ENCODE assay signal across 9 cellular contexts in genomic region chrX:107429090-107429489, GRCh38. TPM values are rescaled to one million over a fixed set of nuclear protein-coding genes. Genes with fewer than 3 reads are reported as not detected.
DNase-seq lines count a peak whose midpoint lies in the region; ATAC-seq and TF ChIP-seq lines count a peak whose summit lies in the region.
"Had no signal": no experiment of that assay in that cellular context is flagged by ENCODE, and none has a peak within 500 bp of the region (broad histone marks: within the 10 kb centered on the region; RNA-seq: fewer than 3 reads in every experiment).

No MANE protein-coding gene starts in this region.

- no peak overlapping the region for H3K4me2 ChIP-seq in OCI-LY3 (ENCODE audit: low read length)

- BruUV-seq in MCF 10A (replicated peaks; lab: Mats Ljungman, UMichigan), result no TSS peak

- H3K4me3 Mint-ChIP-seq in MCF 10A (ENCODE audit: unreplicated experiment) (no peak overlapping the region), endodermal cell (no peak overlapping the region)
- no peak overlapping the region for H3K4me3 Mint-ChIP-seq in stimulated activated naive CD8-positive, alpha-beta T cell treated with anti-CD3 and anti-CD28 coated beads, Interleukin-15, amount 100 ng/mL, for 72 hours
- no peak overlapping the region for H3K4me3 Mint-ChIP-seq in stimulated activated naive B cell treated with anti-CD40 and anti-IgM and Interleukin-4, amounts not matched to agents 10 μg/mL and 1 μg/mL and 100 μg/mL, for 72 hours
- H3K4me3 Mint-ChIP-seq: stimulated activated effector memory CD8-positive, alpha-beta T cell treated with anti-CD3 and anti-CD28 coated beads, Interleukin-12 subunit alpha, Interleukin-12 subunit beta, amount 100 ng/mL, for 72 hours had no signal

- CTCF ChIA-PET in MCF 10A (lab: Yijun Ruan, JAX), result interaction anchor here (0.5 to 1.6 kb wide), 5 partner anchors 10 to 422 kb away, joined by 3 to 5 read pairs (median 4); no protein-coding TSS in a partner anchor

- peak; percentile 37 for TF ChIP-seq CTCF in MCF 10A (IDR thresholded peaks at IDR 0.05; ENCODE audit: unreplicated experiment)
- TF ChIP-seq CTCF in breast epithelium (IDR thresholded peaks at IDR 0.05), result no peak
- TF ChIP-seq CTCF in OCI-LY3 (IDR thresholded peaks at IDR 0.05; ENCODE audit: low read depth, low read length), result peak; percentile 37
- TF ChIP-seq CTCF in endodermal cell (conservative IDR thresholded peaks at IDR 0.05), result peak; percentile 68

- H3K27ac Mint-ChIP-seq in MCF 10A (ENCODE audit: low read depth, unreplicated experiment), result no peak overlapping the region
- no peak overlapping the region for H3K27ac Mint-ChIP-seq in endodermal cell
- no peak overlapping the region for H3K27ac Mint-ChIP-seq in stimulated activated naive CD8-positive, alpha-beta T cell treated with anti-CD3 and anti-CD28 coated beads, Interleukin-15, amount 100 ng/mL, for 72 hours
- no peak overlapping the region for H3K27ac Mint-ChIP-seq in stimulated activated naive B cell treated with anti-CD40 and anti-IgM and Interleukin-4, amounts not matched to agents 10 μg/mL and 1 μg/mL and 100 μg/mL, for 72 hours
- H3K27ac Mint-ChIP-seq: stimulated activated effector memory CD8-positive, alpha-beta T cell treated with anti-CD3 and anti-CD28 coated beads, Interleukin-12 subunit alpha, Interleukin-12 subunit beta, amount 100 ng/mL, for 72 hours had no signal

- H2AFZ ChIP-seq in OCI-LY3 (ENCODE audit: low read depth, low read length), result no peak overlapping the region

- H3K27ac ChIP-seq in breast epithelium (no peak overlapping the region), OCI-LY3 (ENCODE audit: low read length) (no peak overlapping the region), endodermal cell (ENCODE audit: low read depth, low read length) (no peak overlapping the region)

- H3K4me3 ChIP-seq in breast epithelium (no peak overlapping the region), OCI-LY3 (ENCODE audit: low read length) (no peak overlapping the region), endodermal cell (ENCODE audit: low read length) (no peak overlapping the region)

- ATAC-seq in stimulated activated naive CD8-positive, alpha-beta T cell treated with anti-CD3 and anti-CD28 coated beads, Interleukin-15, amount 100 ng/mL, for 72 hours, result no peak
- ATAC-seq in HG03045 (IDR thresholded peaks at IDR 0.05; ENCODE audit: unreplicated experiment) (no peak), HG02763 (IDR thresholded peaks at IDR 0.05; ENCODE audit: unreplicated experiment) (no peak)
- no peak for ATAC-seq in stimulated activated naive B cell treated with anti-CD40 and anti-IgM and Interleukin-4, amounts not matched to agents 10 μg/mL and 1 μg/mL and 100 μg/mL, for 72 hours (replicated peaks)
- ATAC-seq: stimulated activated effector memory CD8-positive, alpha-beta T cell treated with anti-CD3 and anti-CD28 coated beads, Interleukin-12 subunit alpha, Interleukin-12 subunit beta, amount 100 ng/mL, for 72 hours had no signal

- H3K4me1 Mint-ChIP-seq in MCF 10A (ENCODE audit: insufficient read depth, unreplicated experiment) (no peaks in the 10 kb centered on the region), endodermal cell (no peaks in the 10 kb centered on the region)
- H3K4me1 Mint-ChIP-seq in stimulated activated naive CD8-positive, alpha-beta T cell treated with anti-CD3 and anti-CD28 coated beads, Interleukin-15, amount 100 ng/mL, for 72 hours, result no peaks in the 10 kb centered on the region
- H3K4me1 Mint-ChIP-seq in stimulated activated naive B cell treated with anti-CD40 and anti-IgM and Interleukin-4, amounts not matched to agents 10 μg/mL and 1 μg/mL and 100 μg/mL, for 72 hours, result no peaks in the 10 kb centered on the region
- H3K4me1 Mint-ChIP-seq: stimulated activated effector memory CD8-positive, alpha-beta T cell treated with anti-CD3 and anti-CD28 coated beads, Interleukin-12 subunit alpha, Interleukin-12 subunit beta, amount 100 ng/mL, for 72 hours had no signal

- H3K27me3 Mint-ChIP-seq in MCF 10A (ENCODE audit: insufficient read depth, unreplicated experiment) (peaks cover 62% of the 10 kb centered on the region), endodermal cell (ENCODE audit: insufficient read depth) (peaks cover 14% of the 10 kb centered on the region)
- H3K27me3 Mint-ChIP-seq in stimulated activated naive CD8-positive, alpha-beta T cell treated with anti-CD3 and anti-CD28 coated beads, Interleukin-15, amount 100 ng/mL, for 72 hours, result peaks cover 7% of the 10 kb centered on the region
- peaks cover 15 to 19% of the 10 kb centered on the region in 2 donors for H3K27me3 Mint-ChIP-seq in stimulated activated naive B cell treated with anti-CD40 and anti-IgM and Interleukin-4, amounts not matched to agents 10 μg/mL and 1 μg/mL and 100 μg/mL, for 72 hours

- H3K9me3 Mint-ChIP-seq in MCF 10A (ENCODE audit: unreplicated experiment) (peaks cover 7% of the 10 kb centered on the region), endodermal cell (peaks cover 60% of the 10 kb centered on the region)
- H3K9me3 Mint-ChIP-seq in stimulated activated naive CD8-positive, alpha-beta T cell treated with anti-CD3 and anti-CD28 coated beads, Interleukin-15, amount 100 ng/mL, for 72 hours, result peaks cover 0 to 5% of the 10 kb centered on the region in 2 donors
- peaks cover 4 to 7% of the 10 kb centered on the region in 2 donors for H3K9me3 Mint-ChIP-seq in stimulated activated naive B cell treated with anti-CD40 and anti-IgM and Interleukin-4, amounts not matched to agents 10 μg/mL and 1 μg/mL and 100 μg/mL, for 72 hours
- H3K9me3 Mint-ChIP-seq: stimulated activated effector memory CD8-positive, alpha-beta T cell treated with anti-CD3 and anti-CD28 coated beads, Interleukin-12 subunit alpha, Interleukin-12 subunit beta, amount 100 ng/mL, for 72 hours had no signal

- H3K36me3 ChIP-seq in breast epithelium, result no peaks in the 10 kb centered on the region
- no peaks in the 10 kb centered on the region for H3K36me3 ChIP-seq in OCI-LY3 (replicated peaks; ENCODE audit: low read depth, low read length)
- H3K36me3 ChIP-seq in endodermal cell (ENCODE audit: control insufficient read depth, insufficient read depth, low read length), result no peaks in the 10 kb centered on the region

- no peaks in the 10 kb centered on the region for H4K20me1 ChIP-seq in OCI-LY3 (ENCODE audit: insufficient read depth, low read length)

- H3K9me3 ChIP-seq in breast epithelium, result peaks cover 0 to 19% of the 10 kb centered on the region in 2 donors
- H3K9me3 ChIP-seq in OCI-LY3 (ENCODE audit: insufficient read depth, low read length), result no peaks in the 10 kb centered on the region
- H3K9me3 ChIP-seq in endodermal cell (ENCODE audit: control insufficient read depth, low read length), result no peaks in the 10 kb centered on the region

- POLR2A ChIA-PET in MCF 10A (lab: Yijun Ruan, JAX), result interaction anchor here (0.8 kb wide), 1 partner anchor 175 kb away, joined by 3 read pairs; no protein-coding TSS in a partner anchor

- H3K9ac ChIP-seq in OCI-LY3 (ENCODE audit: low read length) (no peak overlapping the region), endodermal cell (ENCODE audit: extremely low read depth, low read length, poor library complexity, severe bottlenecking) (no peak overlapping the region)

- H3K36me3 Mint-ChIP-seq in MCF 10A (ENCODE audit: insufficient read depth, unreplicated experiment) (no peaks in the 10 kb centered on the region), endodermal cell (ENCODE audit: low read depth) (no peaks in the 10 kb centered on the region)
- H3K36me3 Mint-ChIP-seq in stimulated activated naive B cell treated with anti-CD40 and anti-IgM and Interleukin-4, amounts not matched to agents 10 μg/mL and 1 μg/mL and 100 μg/mL, for 72 hours, result peaks cover 0 to 1% of the 10 kb centered on the region in 2 donors
- H3K36me3 Mint-ChIP-seq: stimulated activated effector memory CD8-positive, alpha-beta T cell treated with anti-CD3 and anti-CD28 coated beads, Interleukin-12 subunit alpha, Interleukin-12 subunit beta, amount 100 ng/mL, for 72 hours had no signal

- no peak for TF ChIP-seq POLR2A in breast epithelium (IDR thresholded peaks at IDR 0.05)

- H3K4me1 ChIP-seq in breast epithelium (no peaks in the 10 kb centered on the region), OCI-LY3 (ENCODE audit: low read length) (no peaks in the 10 kb centered on the region), endodermal cell (ENCODE audit: control insufficient read depth, insufficient read depth, low read length) (no peaks in the 10 kb centered on the region)

- intact Hi-C loops in MCF 10A (cut with micrococcal nuclease), result loop anchor here (1.0 kb wide), 2 partner anchors 326 to 404 kb away; no protein-coding TSS in a partner anchor
- intact Hi-C loops in breast epithelium (cut with DNase I; ENCODE audit: low total_unique reads), result no loop called here

- no peaks in the 10 kb centered on the region for H3K79me2 ChIP-seq in OCI-LY3 (ENCODE audit: low read length)

- DNase-seq in MCF 10A (ENCODE audit: unreplicated experiment), result peak; percentile 62
- no peak for DNase-seq in breast epithelium (ENCODE audit: low spot score in 2 of 2)
- DNase-seq in endodermal cell, result peak; percentile 85
- DNase-seq in stimulated activated naive CD8-positive, alpha-beta T cell treated with anti-CD3 and anti-CD28 coated beads, Interleukin-15, amount 100 ng/mL, for 72 hours, result peak; percentile 10 to 21
- DNase-seq in stimulated activated naive B cell treated with anti-CD40 and anti-IgM and Interleukin-4, amounts not matched to agents 10 μg/mL and 1 μg/mL and 100 μg/mL, for 72 hours, result no peak

- 62% methylated on average over 6 of the region's 6 CpGs; no CpG with 5 or more reads in 1 of the 2 experiments for WGBS in endodermal cell (ENCODE audit: insufficient coverage in 1 of 2, insufficient read length in 1 of 2), 2 experiments

- H3K27me3 ChIP-seq in breast epithelium (peaks cover 0 to 25% of the 10 kb centered on the region in 2 donors), OCI-LY3 (ENCODE audit: low read depth, low read length) (no peaks in the 10 kb centered on the region), endodermal cell (ENCODE audit: control insufficient read depth, insufficient read depth, low read length, poor library complexity, severe bottlenecking) (no peaks in the 10 kb centered on the region)

RNA-seq across cellular contexts. Expression of gene FRMPD3, which starts 20.4 kb away (rescaled TPM):
- not detected in 2 replicates for total RNA-seq in MCF 10A (2022)
- under 1 TPM in 2 of 3 donors, not detected in 1; 0.33 to 0.59 TPM for total RNA-seq in breast epithelium
- under 1 TPM in 1 of 2 donors, not detected in 1; 0.24 TPM for total RNA-seq in endodermal cell
- 2.5 TPM for polyA plus RNA-seq in endodermal cell (2013, experiment 1 of 2)
- polyA plus RNA-seq in endodermal cell (2013, experiment 2 of 2), result 2.2 TPM

Comparison
In these comparisons a context has a peak if more than half of its experiments do, and no peak if none do; other contexts are left out.
1. DNase-seq: peak in MCF 10A (single experiment), endodermal cell (single experiment) and stimulated activated naive CD8-positive, alpha-beta T cell treated with anti-CD3 and anti-CD28 coated beads, Interleukin-15, amount 100 ng/mL, for 72 hours (2 of 2); none in breast epithelium (0 of 2) and stimulated activated naive B cell treated with anti-CD40 and anti-IgM and Interleukin-4, amounts not matched to agents 10 μg/mL and 1 μg/mL and 100 μg/mL, for 72 hours (single experiment).
2. CTCF ChIP-seq: peak in MCF 10A (single experiment), OCI-LY3 (single experiment) and endodermal cell (single experiment); none in breast epithelium (0 of 3).